1 cellular context compared by ENCODE assay signal in the genomic region with DNA sequence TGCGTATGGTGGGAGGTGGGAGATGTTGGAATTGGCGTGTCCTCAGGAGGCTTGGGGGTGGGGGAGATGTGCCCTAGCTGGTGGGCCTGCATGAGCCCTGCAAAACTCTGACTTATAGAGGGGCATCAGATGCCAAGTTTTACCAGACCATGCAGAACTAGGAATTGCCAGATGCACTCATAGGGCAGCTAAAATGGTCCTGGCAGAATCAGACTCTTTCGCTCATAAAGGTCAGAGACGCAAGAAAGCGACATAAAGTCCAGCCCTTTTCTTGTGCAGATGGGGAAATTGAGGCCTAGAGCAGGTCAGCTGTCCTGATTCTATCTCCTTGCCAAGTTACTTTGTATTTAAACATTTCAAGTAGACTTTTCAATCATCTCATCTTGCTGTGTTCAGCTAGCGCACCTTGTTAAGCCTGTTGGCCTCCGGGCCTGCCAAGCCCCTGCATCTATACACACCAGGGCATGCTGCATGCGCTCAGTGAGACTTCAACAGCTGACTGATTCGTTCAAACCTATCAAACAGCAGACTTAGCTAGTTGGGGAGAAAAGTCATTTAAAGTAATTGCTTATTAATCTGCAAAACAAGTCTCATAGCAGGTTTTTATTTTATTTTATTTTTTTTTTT.
TF ChIP-seq lines count a peak whose summit lies in the region.

No MANE protein-coding gene starts in this region.

TF ChIP-seq in WTC11, 78 proteins besides CTCF, POLR2A, EP300 and RAD21 (continued from another document):
- TF ChIP-seq, protein P1, sequence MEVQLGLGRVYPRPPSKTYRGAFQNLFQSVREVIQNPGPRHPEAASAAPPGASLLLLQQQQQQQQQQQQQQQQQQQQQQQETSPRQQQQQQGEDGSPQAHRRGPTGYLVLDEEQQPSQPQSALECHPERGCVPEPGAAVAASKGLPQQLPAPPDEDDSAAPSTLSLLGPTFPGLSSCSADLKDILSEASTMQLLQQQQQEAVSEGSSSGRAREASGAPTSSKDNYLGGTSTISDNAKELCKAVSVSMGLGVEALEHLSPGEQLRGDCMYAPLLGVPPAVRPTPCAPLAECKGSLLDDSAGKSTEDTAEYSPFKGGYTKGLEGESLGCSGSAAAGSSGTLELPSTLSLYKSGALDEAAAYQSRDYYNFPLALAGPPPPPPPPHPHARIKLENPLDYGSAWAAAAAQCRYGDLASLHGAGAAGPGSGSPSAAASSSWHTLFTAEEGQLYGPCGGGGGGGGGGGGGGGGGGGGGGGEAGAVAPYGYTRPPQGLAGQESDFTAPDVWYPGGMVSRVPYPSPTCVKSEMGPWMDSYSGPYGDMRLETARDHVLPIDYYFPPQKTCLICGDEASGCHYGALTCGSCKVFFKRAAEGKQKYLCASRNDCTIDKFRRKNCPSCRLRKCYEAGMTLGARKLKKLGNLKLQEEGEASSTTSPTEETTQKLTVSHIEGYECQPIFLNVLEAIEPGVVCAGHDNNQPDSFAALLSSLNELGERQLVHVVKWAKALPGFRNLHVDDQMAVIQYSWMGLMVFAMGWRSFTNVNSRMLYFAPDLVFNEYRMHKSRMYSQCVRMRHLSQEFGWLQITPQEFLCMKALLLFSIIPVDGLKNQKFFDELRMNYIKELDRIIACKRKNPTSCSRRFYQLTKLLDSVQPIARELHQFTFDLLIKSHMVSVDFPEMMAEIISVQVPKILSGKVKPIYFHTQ (CRISPR knock-in tag; IDR thresholded peaks at IDR 0.05): no peak
- TF ChIP-seq TCF7 (CRISPR knock-in tag; IDR thresholded peaks at IDR 0.05; ENCODE audit: low read depth) (no peak), ZBTB21 (CRISPR knock-in tag; IDR thresholded peaks at IDR 0.05; ENCODE audit: borderline replicate concordance) (no peak), KAT7 (CRISPR knock-in tag; IDR thresholded peaks at IDR 0.05; ENCODE audit: borderline replicate concordance) (no peak)
- TF ChIP-seq, protein P2, sequence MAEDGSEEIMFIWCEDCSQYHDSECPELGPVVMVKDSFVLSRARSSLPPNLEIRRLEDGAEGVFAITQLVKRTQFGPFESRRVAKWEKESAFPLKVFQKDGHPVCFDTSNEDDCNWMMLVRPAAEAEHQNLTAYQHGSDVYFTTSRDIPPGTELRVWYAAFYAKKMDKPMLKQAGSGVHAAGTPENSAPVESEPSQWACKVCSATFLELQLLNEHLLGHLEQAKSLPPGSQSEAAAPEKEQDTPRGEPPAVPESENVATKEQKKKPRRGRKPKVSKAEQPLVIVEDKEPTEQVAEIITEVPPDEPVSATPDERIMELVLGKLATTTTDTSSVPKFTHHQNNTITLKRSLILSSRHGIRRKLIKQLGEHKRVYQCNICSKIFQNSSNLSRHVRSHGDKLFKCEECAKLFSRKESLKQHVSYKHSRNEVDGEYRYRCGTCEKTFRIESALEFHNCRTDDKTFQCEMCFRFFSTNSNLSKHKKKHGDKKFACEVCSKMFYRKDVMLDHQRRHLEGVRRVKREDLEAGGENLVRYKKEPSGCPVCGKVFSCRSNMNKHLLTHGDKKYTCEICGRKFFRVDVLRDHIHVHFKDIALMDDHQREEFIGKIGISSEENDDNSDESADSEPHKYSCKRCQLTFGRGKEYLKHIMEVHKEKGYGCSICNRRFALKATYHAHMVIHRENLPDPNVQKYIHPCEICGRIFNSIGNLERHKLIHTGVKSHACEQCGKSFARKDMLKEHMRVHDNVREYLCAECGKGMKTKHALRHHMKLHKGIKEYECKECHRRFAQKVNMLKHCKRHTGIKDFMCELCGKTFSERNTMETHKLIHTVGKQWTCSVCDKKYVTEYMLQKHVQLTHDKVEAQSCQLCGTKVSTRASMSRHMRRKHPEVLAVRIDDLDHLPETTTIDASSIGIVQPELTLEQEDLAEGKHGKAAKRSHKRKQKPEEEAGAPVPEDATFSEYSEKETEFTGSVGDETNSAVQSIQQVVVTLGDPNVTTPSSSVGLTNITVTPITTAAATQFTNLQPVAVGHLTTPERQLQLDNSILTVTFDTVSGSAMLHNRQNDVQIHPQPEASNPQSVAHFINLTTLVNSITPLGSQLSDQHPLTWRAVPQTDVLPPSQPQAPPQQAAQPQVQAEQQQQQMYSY (CRISPR knock-in tag; IDR thresholded peaks at IDR 0.05): no peak
